In genomic region chr18:62386616-62387015, GRCh38 we compare ENCODE assay signal across 35 cellular contexts.
"Had no signal": no experiment of that assay in that cellular context is flagged by ENCODE, and none has a peak within 500 bp of the region (broad histone marks: within the 10 kb centered on the region; RNA-seq: fewer than 3 reads in every experiment).

No MANE protein-coding gene starts in this region.

- H3K27ac Mint-ChIP-seq: activated B cell treated with CpG ODN at 0.5 μM for 24 hours; activated CD4-positive, alpha-beta memory T cell treated with anti-CD3 and anti-CD28 coated beads for 36 hours; activated naive CD4-positive, alpha-beta T cell treated with anti-CD3 and anti-CD28 coated beads for 36 hours; activated naive CD4-positive, alpha-beta T cell treated with anti-CD3 and anti-CD28 coated beads, Interleukin-2, amount 50 U/mL, for 72 hours; activated T-helper 1 cell treated with anti-CD3 and anti-CD28 coated beads, Interleukin-12 subunit alpha, Interleukin-12 subunit beta, Interleukin-2, Interleukin-4 antibody, amounts not matched to agents 30 ng/mL and 10 ng/mL and 1 ng/mL, durations not matched to agents 14 hours and 24 hours and 36 hours; brain had no signal

- H3K9me3 ChIP-seq: adrenal gland had no signal

- FAIRE-seq: astrocyte, bronchial epithelial cell had no signal

- H3K27ac ChIP-seq: adrenal gland, VCaP had no signal

- H3K36me3 Mint-ChIP-seq: activated CD4-positive, alpha-beta memory T cell treated with anti-CD3 and anti-CD28 coated beads for 36 hours; brain had no signal

- H3K27me3 ChIP-seq: adrenal gland had no signal

- H3K4me1 Mint-ChIP-seq: activated B cell treated with CpG ODN at 0.5 μM for 24 hours, brain had no signal

- DNase-seq: activated B cell treated with CpG ODN at 0.5 μM for 24 hours; activated CD4-positive, alpha-beta memory T cell treated with anti-CD3 and anti-CD28 coated beads for 36 hours; activated CD4-positive, alpha-beta T cell treated with anti-CD3 and anti-CD28 coated beads for 4 hours; activated CD4-positive, alpha-beta T cell treated with anti-CD3 and anti-CD28 coated beads, Interleukin-2, amount 50 U/mL, for 1 hour; activated CD4-positive, CD25-positive, alpha-beta regulatory T cell treated with anti-CD3 and anti-CD28 coated beads, Interleukin-2, amount 50 U/mL, for 72 hours; activated CD8-positive, alpha-beta memory T cell treated with anti-CD3 and anti-CD28 coated beads, Interleukin-2, amount 50 U/mL, for 4 hours; activated gamma-delta T cell treated with Interleukin-2 at 50 U/mL for 16 hours; activated naive CD4-positive, alpha-beta T cell treated with anti-CD3 and anti-CD28 coated beads for 36 hours; activated T-cell treated with anti-CD3 and anti-CD28 coated beads for 4 hours; activated T-cell treated with anti-CD3 and anti-CD28 coated beads, Interleukin-2, amount 50 U/mL, for 4 hours; adrenal gland; KG1; MM.1S; MV-4-11; NCI-H1092; NCI-H1436 treated with DMSO at 0.1 percent for 48 hours; NCI-H187; NCI-H2029 treated with DMSO at 0.1 percent for 48 hours; NCI-H2107; NCI-H2171; NCI-H510A; NCI-H526; NCI-H748 treated with DMSO at 0.1 percent for 48 hours; NK-92 treated with Interleukin-12 subunit alpha and Interleukin-12 subunit beta, amount 100 ng/mL, for 24 hours; Right ventricle myocardium superior; SW 1271; T-helper 1 cell; T-helper 2 cell; T-helper 9 cell had no signal

- H3K4me1 ChIP-seq: adrenal gland had no signal

- ATAC-seq: activated naive CD4-positive, alpha-beta T cell treated with anti-CD3 and anti-CD28 coated beads, Interleukin-2, amount 50 U/mL, for 72 hours; activated T-cell treated with anti-CD3 and anti-CD28 coated beads, Interleukin-2, amount 50 U/mL, for 4 hours had no signal

- H3K4me3 ChIP-seq: adrenal gland had no signal

- H3K27me3 Mint-ChIP-seq: brain had no signal

- H3K4me3 Mint-ChIP-seq: activated B cell treated with CpG ODN at 0.5 μM for 24 hours; activated CD4-positive, alpha-beta memory T cell treated with anti-CD3 and anti-CD28 coated beads for 36 hours; activated naive CD4-positive, alpha-beta T cell treated with anti-CD3 and anti-CD28 coated beads for 36 hours; activated T-cell treated with anti-CD3 and anti-CD28 coated beads, Interleukin-2, amount 50 U/mL, for 4 hours; activated T-helper 1 cell treated with anti-CD3 and anti-CD28 coated beads, Interleukin-12 subunit alpha, Interleukin-12 subunit beta, Interleukin-2, Interleukin-4 antibody, amounts not matched to agents 30 ng/mL and 10 ng/mL and 1 ng/mL, durations not matched to agents 14 hours and 24 hours and 36 hours; brain had no signal

- H3K36me3 ChIP-seq: adrenal gland had no signal
